10 cellular contexts compared by ENCODE assay signal in genomic region chr9:69376651-69377050, GRCh38. TPM values are rescaled to one million over a fixed set of nuclear protein-coding genes. Genes with fewer than 3 reads are reported as not detected.
A peak's percentile ranks its signal among the peaks of the same experiment; 100 is the strongest.
DNase-seq lines count a peak whose midpoint lies in the region; ATAC-seq and TF ChIP-seq lines count a peak whose summit lies in the region.
"Had no signal": no experiment of that assay in that cellular context is flagged by ENCODE, and none has a peak within 500 bp of the region (broad histone marks: within the 10 kb centered on the region; RNA-seq: fewer than 3 reads in every experiment).

No MANE protein-coding gene starts in this region.

- TF ChIP-seq CTCF in AG10803 (conservative IDR thresholded peaks at IDR 0.05; ENCODE audit: low read length) (0 out of 2 replicates have a peak, but pooled peaks have one; percentile 16), fibroblast of pulmonary artery (IDR thresholded peaks at IDR 0.05; ENCODE audit: low read length, missing control alignments) (no peak)

- peaks cover 40% of the 10 kb centered on the region for H3K4me1 ChIP-seq in SJCRH30

- H3K36me3 ChIP-seq in SJCRH30: no peaks in the 10 kb centered on the region

- no peak for ATAC-seq in GM18511 (IDR thresholded peaks at IDR 0.05; ENCODE audit: unreplicated experiment)

- peak; percentile 94 for DNase-seq in AG10803 (ENCODE audit: low read depth)
- DNase-seq in SJCRH30: peak; percentile 63
- peak; percentile 96 for DNase-seq in fibroblast of pulmonary artery (ENCODE audit: low read depth)
- peak; percentile 77 for DNase-seq in non-pigmented ciliary epithelial cell (ENCODE audit: low read depth)
- no peak for DNase-seq in activated CD8-positive, alpha-beta memory T cell treated with anti-CD3 and anti-CD28 coated beads, Interleukin-2, amount 50 U/mL, for 48 hours
- DNase-seq in NCI-H187 treated with DMSO at 0.1 percent for 48 hours (lab: John Stamatoyannopoulos, UW): no peak
- DNase-seq in LoVo (ENCODE audit: low spot score): no peak
- DNase-seq: NCI-H1436 treated with DMSO at 0.1 percent for 48 hours, nephron progenitor cell had no signal

- no peaks in the 10 kb centered on the region for H3K27me3 ChIP-seq in SJCRH30

- no peaks in the 10 kb centered on the region for H3K9me3 ChIP-seq in SJCRH30 (replicated peaks)

- H3K4me3 ChIP-seq in AG10803 (ENCODE audit: low read length) (no peak overlapping the region), SJCRH30 (no peak overlapping the region), fibroblast of pulmonary artery (replicated peaks; ENCODE audit: low read depth, low read length) (no peak overlapping the region)

- peak overlapping the region; percentile 14; the same call in 1 of the 2 replicates for H3K27ac ChIP-seq in SJCRH30

RNA-seq across cellular contexts. Expression of gene ENTREP1, which starts 51.6 kb away (rescaled TPM):
- 0.08 and 0.10 TPM in 2 replicates for total RNA-seq in SJCRH30 (2014; rRNA removed; shearing (Covaris generic))

Comparison
In these comparisons a context has a peak if more than half of its experiments do, and no peak if none do; other contexts are left out.
1. DNase-seq: peak in AG10803 (single experiment), SJCRH30 (2 of 2), fibroblast of pulmonary artery (single experiment) and non-pigmented ciliary epithelial cell (single experiment); none in activated CD8-positive, alpha-beta memory T cell treated with anti-CD3 and anti-CD28 coated beads, Interleukin-2, amount 50 U/mL, for 48 hours (single experiment), NCI-H187 treated with DMSO at 0.1 percent for 48 hours (single experiment) and LoVo (single experiment).